ENCODE assay signal across 8 cellular contexts in the genomic region with DNA sequence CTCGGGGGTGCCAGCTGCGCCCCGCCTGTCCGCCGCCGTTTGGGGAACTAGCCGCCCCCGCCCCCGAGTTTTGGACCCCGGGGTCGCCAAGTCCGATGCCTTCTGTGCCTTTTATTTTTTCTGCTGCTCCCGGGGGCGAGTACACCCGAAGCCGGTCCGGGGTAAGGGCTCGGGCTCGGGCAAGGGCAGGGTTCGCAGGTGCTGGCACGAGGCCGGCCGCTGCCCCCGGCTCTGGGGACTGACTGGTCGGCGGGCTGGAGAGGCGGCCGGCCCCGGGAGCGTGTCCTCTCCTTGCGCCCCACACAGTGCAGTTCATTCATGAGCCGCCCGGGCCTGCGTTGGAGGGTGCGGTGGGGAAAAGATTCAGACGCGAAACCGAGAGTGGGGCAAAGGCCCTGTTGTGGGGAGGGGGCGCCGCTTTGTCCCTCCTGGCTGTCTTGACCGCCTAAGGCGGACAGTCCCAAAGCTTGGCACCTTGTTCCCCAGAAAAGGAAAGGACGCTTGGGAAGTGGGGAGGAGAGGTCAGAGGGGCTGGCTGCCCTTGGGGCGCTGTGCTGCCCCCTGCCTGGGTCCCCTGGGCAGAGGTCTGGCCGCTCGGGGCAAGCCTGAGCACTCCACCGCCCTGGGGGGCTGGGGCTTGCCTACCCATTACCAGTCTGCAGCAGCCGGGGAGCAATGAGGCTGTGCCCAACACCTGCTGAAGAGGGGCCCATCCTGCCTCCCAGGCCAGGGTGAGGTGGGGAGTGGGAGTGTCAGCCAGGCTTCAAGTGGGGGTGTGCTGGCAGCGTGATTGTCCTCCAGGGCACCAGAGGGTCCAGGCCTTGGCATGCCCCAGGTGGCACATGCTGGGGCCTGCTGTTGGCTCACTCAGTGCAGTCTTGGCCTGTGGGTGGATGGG. TPM values are rescaled to one million over a fixed set of nuclear protein-coding genes. Genes with fewer than 3 reads are reported as not detected.
DNase-seq lines count a peak whose midpoint lies in the region; ATAC-seq and TF ChIP-seq lines count a peak whose summit lies in the region.

No MANE protein-coding gene starts in this region.

- peak overlapping the region; percentile 82 for H3K4me3 ChIP-seq in fibroblast of pulmonary artery (replicated peaks; ENCODE audit: low read depth, low read length)

- H3K27ac Mint-ChIP-seq in activated CD8-positive, alpha-beta T cell treated with anti-CD3 and anti-CD28 coated beads for 36 hours, result no peak overlapping the region
- H3K27ac Mint-ChIP-seq in nephron progenitor cell, result no peak overlapping the region

- H3K36me3 Mint-ChIP-seq in activated CD8-positive, alpha-beta T cell treated with anti-CD3 and anti-CD28 coated beads for 36 hours (ENCODE audit: low read depth), result peaks cover 21% of the 10 kb centered on the region
- H3K36me3 Mint-ChIP-seq in nephron progenitor cell (ENCODE audit: low read depth), result peaks cover 14% of the 10 kb centered on the region

- H3K27me3 Mint-ChIP-seq in activated CD8-positive, alpha-beta T cell treated with anti-CD3 and anti-CD28 coated beads for 36 hours, result no peaks in the 10 kb centered on the region
- peaks cover 14% of the 10 kb centered on the region for H3K27me3 Mint-ChIP-seq in nephron progenitor cell (ENCODE audit: low read depth, poor library complexity)

- POLR2A ChIA-PET in activated CD8-positive, alpha-beta T cell treated with anti-CD3 and anti-CD28 coated beads for 36 hours (lab: Charles Lee), result interaction anchor here (1.4 kb wide), 1 partner anchor 119 kb away, joined by 5 read pairs; no protein-coding TSS in a partner anchor

- TF ChIP-seq CTCF in activated CD8-positive, alpha-beta T cell treated with anti-CD3 and anti-CD28 coated beads for 36 hours (IDR thresholded peaks at IDR 0.05), result no peak
- no peak for TF ChIP-seq CTCF in fibroblast of pulmonary artery (IDR thresholded peaks at IDR 0.05; ENCODE audit: low read length, missing control alignments)
- TF ChIP-seq CTCF in nephron progenitor cell (IDR thresholded peaks at IDR 0.05), result no peak

- ATAC-seq in activated CD8-positive, alpha-beta T cell treated with anti-CD3 and anti-CD28 coated beads for 36 hours, result no peak
- no peak for ATAC-seq in HG02642 (IDR thresholded peaks at IDR 0.05; ENCODE audit: poor library complexity, unreplicated experiment)

- H3K4me3 Mint-ChIP-seq in activated CD8-positive, alpha-beta T cell treated with anti-CD3 and anti-CD28 coated beads for 36 hours, result peak overlapping the region; percentile 84
- peak overlapping the region; percentile 84 for H3K4me3 Mint-ChIP-seq in nephron progenitor cell

- no peaks in the 10 kb centered on the region for H3K9me3 Mint-ChIP-seq in activated CD8-positive, alpha-beta T cell treated with anti-CD3 and anti-CD28 coated beads for 36 hours
- no peaks in the 10 kb centered on the region for H3K9me3 Mint-ChIP-seq in nephron progenitor cell

- H3K4me1 Mint-ChIP-seq in activated CD8-positive, alpha-beta T cell treated with anti-CD3 and anti-CD28 coated beads for 36 hours (ENCODE audit: low read depth), result peaks cover 33% of the 10 kb centered on the region
- peaks cover 56% of the 10 kb centered on the region for H3K4me1 Mint-ChIP-seq in nephron progenitor cell

- CTCF ChIA-PET in activated CD8-positive, alpha-beta T cell treated with anti-CD3 and anti-CD28 coated beads for 36 hours (lab: Charles Lee), result interaction anchor here (1.7 kb wide), 1 partner anchor 32 kb away, joined by 6 read pairs; no protein-coding TSS in a partner anchor

- DNase-seq in NCI-H345 (lab: John Stamatoyannopoulos, UW), result peak; percentile 15
- DNase-seq in NCI-H345 treated with DMSO at 0.1 percent for 48 hours (lab: John Stamatoyannopoulos, UW; ENCODE audit: unreplicated experiment), result no peak
- DNase-seq in HT-29 (ENCODE audit: low spot score), result peak; percentile 33
- peak; percentile 44 for DNase-seq in activated CD8-positive, alpha-beta T cell treated with anti-CD3 and anti-CD28 coated beads for 36 hours
- peak; percentile 22 for DNase-seq in fibroblast of pulmonary artery (ENCODE audit: low read depth)
- peak; percentile 54 for DNase-seq in nephron progenitor cell
- DNase-seq in NCI-H2081 treated with DMSO at 0.1 percent for 48 hours (lab: John Stamatoyannopoulos, UW), result no peak

- intact Hi-C loops in activated CD8-positive, alpha-beta T cell treated with anti-CD3 and anti-CD28 coated beads for 36 hours (cut with micrococcal nuclease), result no loop called here

RNA-seq across cellular contexts. Expression of a gene that starts 0.9 kb away (rescaled TPM):
- 23.3 and 23.9 TPM in 2 replicates for total RNA-seq in HT-29 (2014; rRNA removed; shearing (Covaris generic))
- 10 to 100 TPM in 1 of 2 experiments, 1 to 10 TPM in 1; 9.1 to 12.9 TPM for total RNA-seq in activated CD8-positive, alpha-beta T cell treated with anti-CD3 and anti-CD28 coated beads for 36 hours

RNA-seq across cellular contexts. Expression of a gene that starts 1.0 kb away (rescaled TPM):
- 158 and 160 TPM in 2 replicates for total RNA-seq in HT-29 (2014; rRNA removed; shearing (Covaris generic))
- total RNA-seq in activated CD8-positive, alpha-beta T cell treated with anti-CD3 and anti-CD28 coated beads for 36 hours, result 10 to 100 TPM; 42.8 to 44.3 TPM

RNA-seq across cellular contexts. Expression of a gene that starts 30.4 kb away (rescaled TPM):
- total RNA-seq in HT-29 (2014; rRNA removed; shearing (Covaris generic)), result 0.23 TPM in 1 of 2 replicates, not detected in the other
- total RNA-seq in activated CD8-positive, alpha-beta T cell treated with anti-CD3 and anti-CD28 coated beads for 36 hours, result under 1 TPM; 0.11 to 0.18 TPM

Comparison
In these comparisons a context has a peak if more than half of its experiments do, and no peak if none do; other contexts are left out.
1. DNase-seq: peak in NCI-H345 (single experiment), HT-29 (single experiment), activated CD8-positive, alpha-beta T cell treated with anti-CD3 and anti-CD28 coated beads for 36 hours (single experiment), fibroblast of pulmonary artery (single experiment) and nephron progenitor cell (single experiment); none in NCI-H345 treated with DMSO at 0.1 percent for 48 hours (single experiment) and NCI-H2081 treated with DMSO at 0.1 percent for 48 hours (single experiment).